In the genomic region with DNA sequence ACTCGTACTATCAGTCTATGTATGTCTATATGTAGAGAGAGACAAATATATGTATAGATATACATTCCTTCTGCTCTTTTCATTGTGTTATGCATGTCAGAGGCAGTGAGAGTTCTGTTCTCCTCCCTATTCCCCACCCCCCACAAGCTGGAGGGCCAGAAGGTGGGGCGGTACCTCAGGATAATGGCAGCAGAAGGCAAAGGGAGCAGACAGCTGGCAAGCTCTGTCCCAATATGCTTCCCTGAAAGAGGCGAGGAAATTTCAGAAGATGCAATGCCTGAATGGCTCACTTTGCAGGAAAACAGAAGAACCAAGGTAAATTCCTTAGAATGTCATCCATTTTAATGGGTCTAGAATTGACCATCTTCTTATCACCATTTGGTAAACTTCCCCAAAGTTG, we compare ENCODE assay signal across 1 cellular context.
TF ChIP-seq lines count a peak whose summit lies in the region.

No MANE protein-coding gene starts in this region.

TF ChIP-seq in WTC11, 78 proteins besides CTCF, POLR2A, EP300 and RAD21 (continued from another document):
- TF ChIP-seq GTF2I (CRISPR knock-in tag; conservative IDR thresholded peaks at IDR 0.05) = no peak
- TF ChIP-seq, protein P1, sequence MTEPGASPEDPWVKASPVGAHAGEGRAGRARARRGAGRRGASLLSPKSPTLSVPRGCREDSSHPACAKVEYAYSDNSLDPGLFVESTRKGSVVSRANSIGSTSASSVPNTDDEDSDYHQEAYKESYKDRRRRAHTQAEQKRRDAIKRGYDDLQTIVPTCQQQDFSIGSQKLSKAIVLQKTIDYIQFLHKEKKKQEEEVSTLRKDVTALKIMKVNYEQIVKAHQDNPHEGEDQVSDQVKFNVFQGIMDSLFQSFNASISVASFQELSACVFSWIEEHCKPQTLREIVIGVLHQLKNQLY (CRISPR knock-in tag; IDR thresholded peaks at IDR 0.05) = no peak
- TF ChIP-seq, protein P2, sequence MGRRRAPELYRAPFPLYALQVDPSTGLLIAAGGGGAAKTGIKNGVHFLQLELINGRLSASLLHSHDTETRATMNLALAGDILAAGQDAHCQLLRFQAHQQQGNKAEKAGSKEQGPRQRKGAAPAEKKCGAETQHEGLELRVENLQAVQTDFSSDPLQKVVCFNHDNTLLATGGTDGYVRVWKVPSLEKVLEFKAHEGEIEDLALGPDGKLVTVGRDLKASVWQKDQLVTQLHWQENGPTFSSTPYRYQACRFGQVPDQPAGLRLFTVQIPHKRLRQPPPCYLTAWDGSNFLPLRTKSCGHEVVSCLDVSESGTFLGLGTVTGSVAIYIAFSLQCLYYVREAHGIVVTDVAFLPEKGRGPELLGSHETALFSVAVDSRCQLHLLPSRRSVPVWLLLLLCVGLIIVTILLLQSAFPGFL (CRISPR knock-in tag; IDR thresholded peaks at IDR 0.05; ENCODE audit: borderline replicate concordance) = no peak
- no peak for TF ChIP-seq ZNF671 (CRISPR knock-in tag; IDR thresholded peaks at IDR 0.05)
- TF ChIP-seq, protein P3, sequence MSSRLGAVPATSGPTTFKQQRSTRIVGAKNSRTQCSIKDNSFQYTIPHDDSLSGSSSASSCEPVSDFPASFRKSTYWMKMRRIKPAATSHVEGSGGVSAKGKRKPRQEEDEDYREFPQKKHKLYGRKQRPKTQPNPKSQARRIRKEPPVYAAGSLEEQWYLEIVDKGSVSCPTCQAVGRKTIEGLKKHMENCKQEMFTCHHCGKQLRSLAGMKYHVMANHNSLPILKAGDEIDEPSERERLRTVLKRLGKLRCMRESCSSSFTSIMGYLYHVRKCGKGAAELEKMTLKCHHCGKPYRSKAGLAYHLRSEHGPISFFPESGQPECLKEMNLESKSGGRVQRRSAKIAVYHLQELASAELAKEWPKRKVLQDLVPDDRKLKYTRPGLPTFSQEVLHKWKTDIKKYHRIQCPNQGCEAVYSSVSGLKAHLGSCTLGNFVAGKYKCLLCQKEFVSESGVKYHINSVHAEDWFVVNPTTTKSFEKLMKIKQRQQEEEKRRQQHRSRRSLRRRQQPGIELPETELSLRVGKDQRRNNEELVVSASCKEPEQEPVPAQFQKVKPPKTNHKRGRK (CRISPR knock-in tag; IDR thresholded peaks at IDR 0.05; ENCODE audit: borderline replicate concordance) = no peak
